8 cellular contexts compared by ENCODE assay signal in genomic region chr7:6446977-6447588, GRCh38. TPM values are rescaled to one million over a fixed set of nuclear protein-coding genes. Genes with fewer than 3 reads are reported as not detected.
DNase-seq lines count a peak whose midpoint lies in the region; ATAC-seq and TF ChIP-seq lines count a peak whose summit lies in the region.

No MANE protein-coding gene starts in this region.

- TF ChIP-seq EP300 in ovary (IDR thresholded peaks at IDR 0.05): no peak

- peak overlapping the region; percentile 79 for H3K4me2 ChIP-seq in Karpas-422 (ENCODE audit: low read depth, low read length, poor library complexity, severe bottlenecking)

- H3K4me3 ChIP-seq in H7 (ENCODE audit: insufficient read depth, low read depth, low read length) (peak overlapping the region; percentile 99), Karpas-422 (ENCODE audit: low read length) (peak overlapping the region; percentile 85), cardiac muscle cell (peak overlapping the region; percentile 77), ovary (peak overlapping the region; percentile 100)

- peak overlapping the region; percentile 91 for H3K9ac ChIP-seq in Karpas-422 (ENCODE audit: low read length)

- H3K4me1 ChIP-seq in Karpas-422 (ENCODE audit: low read length): peaks cover 15% of the 10 kb centered on the region
- H3K4me1 ChIP-seq in cardiac muscle cell (ENCODE audit: low read depth): no peaks in the 10 kb centered on the region
- peaks cover 8% of the 10 kb centered on the region for H3K4me1 ChIP-seq in ovary (ENCODE audit: insufficient read depth)

- no peak for ATAC-seq in GM18519 (IDR thresholded peaks at IDR 0.05; ENCODE audit: low FRiP score, unreplicated experiment)

- H3K9me2 ChIP-seq in Karpas-422 (replicated peaks; ENCODE audit: insufficient read depth, low read length): no peaks in the 10 kb centered on the region

- DNase-seq in ELR (ENCODE audit: low read depth) (peak; percentile 97), H7 (peak; percentile 72), Karpas-422 (peak; percentile 86), SHP77 (lab: John Stamatoyannopoulos, UW) (peak; percentile 66 to 75), amniotic epithelial cell (ENCODE audit: low read depth) (peak; percentile 89), cardiac muscle cell (ENCODE audit: low read depth in 1 of 2, low spot score in 1 of 2) (peak; percentile 62 to 86), ovary (peak; percentile 69 to 85 (median 77))

- intact Hi-C loops in ovary (cut with DNase I): no loop called here

- H3K79me2 ChIP-seq in Karpas-422 (ENCODE audit: low read length): peaks cover 54% of the 10 kb centered on the region

- H3K9me3 ChIP-seq in Karpas-422 (ENCODE audit: low read length) (no peaks in the 10 kb centered on the region), cardiac muscle cell (ENCODE audit: low read depth) (no peaks in the 10 kb centered on the region), ovary (no peaks in the 10 kb centered on the region)

- H3K27me3 ChIP-seq in H7 (ENCODE audit: control insufficient read depth, insufficient read depth, low read length): no peaks in the 10 kb centered on the region
- H3K27me3 ChIP-seq in Karpas-422 (ENCODE audit: low read length): no peaks in the 10 kb centered on the region
- H3K27me3 ChIP-seq in cardiac muscle cell: no peaks in the 10 kb centered on the region
- no peaks in the 10 kb centered on the region for H3K27me3 ChIP-seq in ovary

- no peak for TF ChIP-seq POLR2A in ovary (IDR thresholded peaks at IDR 0.05)

- no peak for TF ChIP-seq CTCF in cardiac muscle cell (IDR thresholded peaks at IDR 0.05; ENCODE audit: low read depth, low read length)
- no peak for TF ChIP-seq CTCF in ovary (IDR thresholded peaks at IDR 0.05)

- H3K27ac ChIP-seq in Karpas-422 (ENCODE audit: low read length) (peak overlapping the region; percentile 68), cardiac muscle cell (peak overlapping the region; percentile 82), ovary (peak overlapping the region; percentile 72 to 81)

- WGBS in ovary, 3 donors: 3 to 4% (median 3%) methylated on average over 24 to 25 of the region's 25 CpGs

- 0 out of 2 replicates have a peak, but pooled peaks cover 10% of the 10 kb centered on the region for H4K20me1 ChIP-seq in Karpas-422 (ENCODE audit: insufficient read depth, low read depth, low read length)

- H2AFZ ChIP-seq in Karpas-422 (ENCODE audit: low read length): peak overlapping the region; percentile 80; the same call in 1 of the 2 replicates

- H3K36me3 ChIP-seq in H7 (replicated peaks; ENCODE audit: control insufficient read depth, insufficient read depth, low read length) (peaks cover 20% of the 10 kb centered on the region), Karpas-422 (ENCODE audit: insufficient read depth, low read length) (peaks cover 31% of the 10 kb centered on the region), cardiac muscle cell (peaks cover 11% of the 10 kb centered on the region), ovary (no peaks in the 10 kb centered on the region)

RNA-seq across cellular contexts. Expression of gene DAGLB, which starts 0.7 kb away (rescaled TPM):
- total RNA-seq in H7 (2014; rRNA removed; shearing (Covaris generic)): 38.2 and 40.6 TPM in 2 replicates
- total RNA-seq in Karpas-422 (2014; rRNA removed; shearing (Covaris generic); ENCODE audit: low replicate concordance): 10.0 and 15.4 TPM in 2 replicates
- total RNA-seq in cardiac muscle cell: 20.9 and 22.3 TPM in 2 replicates
- polyA plus RNA-seq in cardiac muscle cell: 18.9 and 27.0 TPM in 2 replicates
- total RNA-seq in ovary: 10 to 100 TPM; 11.5 to 22.4 (median 15.5) TPM
- polyA plus RNA-seq in ovary: 10 to 100 TPM in 1 of 2 donors, 1 to 10 TPM in 1; 8.8 to 10.7 TPM

RNA-seq across cellular contexts. Expression of gene KDELR2, which starts 36.9 kb away (rescaled TPM):
- 60.9 and 64.1 TPM in 2 replicates for total RNA-seq in H7 (2014; rRNA removed; shearing (Covaris generic))
- total RNA-seq in Karpas-422 (2014; rRNA removed; shearing (Covaris generic); ENCODE audit: low replicate concordance): 27.3 and 82.4 TPM in 2 replicates
- total RNA-seq in cardiac muscle cell: 46.9 and 60.4 TPM in 2 replicates
- polyA plus RNA-seq in cardiac muscle cell: 130 and 160 TPM in 2 replicates
- total RNA-seq in ovary: 100 to 1,000 TPM in 2 of 7 donors, 10 to 100 TPM in 5; 55.3 to 151 (median 93.3) TPM
- polyA plus RNA-seq in ovary: 100 to 1,000 TPM in 1 of 2 donors, 10 to 100 TPM in 1; 70.9 to 157 TPM
